11 cellular contexts compared by ENCODE assay signal in genomic region chr16:88688013-88688778, GRCh38. TPM values are rescaled to one million over a fixed set of nuclear protein-coding genes. Genes with fewer than 3 reads are reported as not detected.
A peak's percentile ranks its signal among the peaks of the same experiment; 100 is the strongest.
DNase-seq lines count a peak whose midpoint lies in the region; ATAC-seq, FAIRE-seq and TF ChIP-seq lines count a peak whose summit lies in the region.
"Had no signal": no experiment of that assay in that cellular context is flagged by ENCODE, and none has a peak within 500 bp of the region (broad histone marks: within the 10 kb centered on the region; RNA-seq: fewer than 3 reads in every experiment).

No MANE protein-coding gene starts in this region.

- H3K4me3 ChIP-seq in transverse colon, result no peak overlapping the region
- H3K4me3 ChIP-seq: prostate gland had no signal

- peaks cover 70% of the 10 kb centered on the region for H3K27me3 ChIP-seq in transverse colon

- no peak overlapping the region for H3K4me3 Mint-ChIP-seq in activated naive CD4-positive, alpha-beta T cell treated with anti-CD3 and anti-CD28 coated beads, Interleukin-2, amount 10 ng/mL, durations not matched to agents 7 days and 5 days
- H3K4me3 Mint-ChIP-seq: activated naive CD8-positive, alpha-beta T cell treated with anti-CD3 and anti-CD28 coated beads, Interleukin-2, amount 10 ng/mL, durations not matched to agents 7 days and 5 days had no signal

- no peaks in the 10 kb centered on the region for H3K36me3 ChIP-seq in transverse colon
- H3K36me3 ChIP-seq: prostate gland had no signal

- TF ChIP-seq EP300 in transverse colon (IDR thresholded peaks at IDR 0.05; ENCODE audit: low read depth), result no peak

- intact Hi-C loops in transverse colon (cut with DNase I; ENCODE audit: low total_unique reads), result no loop called here

- 37% methylated on average over 27 of the region's 28 CpGs; no CpG with 5 or more reads in 1 of the 2 donors for WGBS in transverse colon (ENCODE audit: low coverage in 1 of 2), 2 donors

- H3K36me3 Mint-ChIP-seq in activated naive CD4-positive, alpha-beta T cell treated with anti-CD3 and anti-CD28 coated beads, Interleukin-2, amount 10 ng/mL, durations not matched to agents 7 days and 5 days, result peaks cover 12% of the 10 kb centered on the region
- H3K36me3 Mint-ChIP-seq: activated naive CD8-positive, alpha-beta T cell treated with anti-CD3 and anti-CD28 coated beads, Interleukin-2, amount 10 ng/mL, durations not matched to agents 7 days and 5 days had no signal

- in situ Hi-C loops in transverse colon (cut with MboI; ENCODE audit: low pct_ligation_motif_present in 1 of 4, low pct_unique_long_range_greater_than_20kb in 1 of 4, low sequenced_read_pairs in 3 of 4), result no loop called here

- no peaks in the 10 kb centered on the region for H3K9me3 Mint-ChIP-seq in activated naive CD4-positive, alpha-beta T cell treated with anti-CD3 and anti-CD28 coated beads, Interleukin-2, amount 10 ng/mL, durations not matched to agents 7 days and 5 days
- H3K9me3 Mint-ChIP-seq: activated naive CD8-positive, alpha-beta T cell treated with anti-CD3 and anti-CD28 coated beads, Interleukin-2, amount 10 ng/mL, durations not matched to agents 7 days and 5 days had no signal

- no peaks in the 10 kb centered on the region for H3K9me3 ChIP-seq in transverse colon
- H3K9me3 ChIP-seq: prostate gland had no signal

- H3K4me1 ChIP-seq in transverse colon, result peaks cover 0 to 37% (median 21%) of the 10 kb centered on the region in 4 donors

- no peak for TF ChIP-seq POLR2A in transverse colon (IDR thresholded peaks at IDR 0.05)
- no peak for TF ChIP-seq POLR2A in GM12892 (IDR thresholded peaks at IDR 0.05; ENCODE audit: low read depth, low read length)

- CTCF ChIA-PET in activated naive CD4-positive, alpha-beta T cell treated with anti-CD3 and anti-CD28 coated beads, Interleukin-2, amount 10 ng/mL, durations not matched to agents 7 days and 5 days (lab: Charles Lee), result no interaction called here

- no peak overlapping the region for H3K27ac ChIP-seq in transverse colon
- H3K27ac ChIP-seq: prostate gland had no signal

- ATAC-seq in HG02588 (IDR thresholded peaks at IDR 0.05; ENCODE audit: unreplicated experiment), result no peak

- peaks cover 84% of the 10 kb centered on the region for H3K4me1 Mint-ChIP-seq in activated naive CD4-positive, alpha-beta T cell treated with anti-CD3 and anti-CD28 coated beads, Interleukin-2, amount 10 ng/mL, durations not matched to agents 7 days and 5 days

- H3K27ac Mint-ChIP-seq in activated naive CD4-positive, alpha-beta T cell treated with anti-CD3 and anti-CD28 coated beads, Interleukin-2, amount 10 ng/mL, durations not matched to agents 7 days and 5 days, result peak overlapping the region; percentile 42
- H3K27ac Mint-ChIP-seq: activated naive CD8-positive, alpha-beta T cell treated with anti-CD3 and anti-CD28 coated beads, Interleukin-2, amount 10 ng/mL, durations not matched to agents 7 days and 5 days had no signal

- no peak for FAIRE-seq in GM12892 (lab: Jason Lieb, UNC)
- FAIRE-seq: endometrium had no signal

- DNase-seq in activated naive CD4-positive, alpha-beta T cell treated with anti-CD3 and anti-CD28 coated beads, Interleukin-2, amount 10 ng/mL, durations not matched to agents 7 days and 5 days, result no peak
- no peak for DNase-seq in activated naive CD4-positive, alpha-beta T cell treated with Interleukin-2 at 50 U/mL for 16 hours
- DNase-seq in NCI-H526 treated with DMSO at 0.1 percent for 48 hours (lab: John Stamatoyannopoulos, UW) (peak; percentile 63), kidney glomerular epithelial cell (lab: John Stamatoyannopoulos, UW) (peak; percentile 9), transverse colon (peak; percentile 40), GM12892 (ENCODE audit: insufficient read length) (no peak)
- DNase-seq in central memory CD4-positive, alpha-beta T cell, result no peak
- DNase-seq: activated naive CD8-positive, alpha-beta T cell treated with anti-CD3 and anti-CD28 coated beads, Interleukin-2, amount 10 ng/mL, durations not matched to agents 7 days and 5 days had no signal

- TF ChIP-seq CTCF in transverse colon (IDR thresholded peaks at IDR 0.05), result no peak

- H3K27me3 Mint-ChIP-seq in activated naive CD4-positive, alpha-beta T cell treated with anti-CD3 and anti-CD28 coated beads, Interleukin-2, amount 10 ng/mL, durations not matched to agents 7 days and 5 days, result peaks cover 13% of the 10 kb centered on the region

RNA-seq across cellular contexts. Expression of gene SNAI3, which starts 1.9 kb away (rescaled TPM):
- total RNA-seq in transverse colon, result 1 to 10 TPM in 1 of 4 donors, under 1 TPM in 2, not detected in 1; 0.27 to 2.9 (median 0.75) TPM
- 1.0 TPM for polyA plus RNA-seq in GM12892 (2012; ENCODE audit: missing spikeins)

RNA-seq across cellular contexts. Expression of gene RNF166, which starts 18.0 kb away (rescaled TPM):
- 10 to 100 TPM; 10.3 to 15.3 (median 14.4) TPM for total RNA-seq in transverse colon
- polyA plus RNA-seq in GM12892 (2012; ENCODE audit: missing spikeins), result 5.4 TPM

RNA-seq across cellular contexts. Expression of gene CTU2, which starts 18.1 kb away (rescaled TPM):
- total RNA-seq in transverse colon, result 1 to 10 TPM in 3 of 4 donors, not detected in 1; 2.8 to 5.6 (median 4.2) TPM
- 7.5 TPM for polyA plus RNA-seq in GM12892 (2012; ENCODE audit: missing spikeins)

RNA-seq across cellular contexts. Expression of gene MVD, which starts 25.3 kb away (rescaled TPM):
- total RNA-seq in transverse colon, result 10 to 100 TPM; 20.5 to 75.6 (median 47.3) TPM
- 36.6 TPM for polyA plus RNA-seq in GM12892 (2012; ENCODE audit: missing spikeins)

RNA-seq across cellular contexts. Expression of gene CYBA, which starts 37.3 kb away (rescaled TPM):
- 100 to 1,000 TPM; 258 to 306 (median 291) TPM for total RNA-seq in transverse colon
- polyA plus RNA-seq in GM12892 (2012; ENCODE audit: missing spikeins), result 132 TPM

Comparison
In these comparisons a context has a peak if more than half of its experiments do, and no peak if none do; other contexts are left out.
1. DNase-seq: peak in NCI-H526 treated with DMSO at 0.1 percent for 48 hours (single experiment), kidney glomerular epithelial cell (single experiment) and transverse colon (single experiment); none in activated naive CD4-positive, alpha-beta T cell treated with anti-CD3 and anti-CD28 coated beads, Interleukin-2, amount 10 ng/mL, durations not matched to agents 7 days and 5 days (single experiment), activated naive CD4-positive, alpha-beta T cell treated with Interleukin-2 at 50 U/mL for 16 hours (single experiment), GM12892 (single experiment) and central memory CD4-positive, alpha-beta T cell (single experiment).